In the genomic region with DNA sequence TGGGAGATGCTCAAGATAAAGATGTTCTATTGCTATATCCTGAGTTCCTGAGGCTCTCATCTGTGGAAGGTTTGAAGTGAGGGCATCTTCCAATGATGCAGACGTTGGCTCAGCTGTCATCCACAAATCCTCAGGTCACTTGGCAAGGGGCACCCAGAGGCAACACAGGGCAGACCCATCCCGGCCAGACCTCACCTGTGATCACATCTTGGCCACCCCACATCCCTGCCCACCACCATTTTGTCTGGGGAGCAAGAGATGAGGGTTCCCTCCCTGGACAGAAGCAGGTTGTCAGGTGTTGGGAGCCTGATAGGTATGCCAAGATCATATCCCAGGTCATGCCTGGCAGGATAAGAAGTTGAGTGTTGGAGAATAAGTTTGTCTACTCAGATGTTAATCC, we compare ENCODE assay signal across 18 cellular contexts.
DNase-seq lines count a peak whose midpoint lies in the region; FAIRE-seq and TF ChIP-seq lines count a peak whose summit lies in the region.
"Had no signal": no experiment of that assay in that cellular context is flagged by ENCODE, and none has a peak within 500 bp of the region (broad histone marks: within the 10 kb centered on the region; RNA-seq: fewer than 3 reads in every experiment).

No MANE protein-coding gene starts in this region.

- H3K18ac ChIP-seq in neuronal stem cell (ENCODE audit: low read length), result no peak overlapping the region

- H2BK12ac ChIP-seq in neuronal stem cell (ENCODE audit: low read length), result no peak overlapping the region

- H2BK5ac ChIP-seq in neuronal stem cell (ENCODE audit: low read length), result no peak overlapping the region

- no peak overlapping the region for H4K91ac ChIP-seq in neuronal stem cell (ENCODE audit: low read depth, low read length, poor library complexity)

- DNase-seq in esophagus muscularis mucosa (ENCODE audit: extremely low spot score) (peak; percentile 86), neuronal stem cell (ENCODE audit: low spot score) (no peak), urothelium cell line (ENCODE audit: low spot score) (no peak), UCSD-AML1 (lab: John Stamatoyannopoulos, UW; ENCODE audit: unreplicated experiment) (no peak), dermis blood vessel endothelial cell (no peak), globus pallidus (ENCODE audit: low spot score) (no peak)
- DNase-seq: C1 segment of cervical spinal cord; Calu3; CD4-positive, alpha-beta memory T cell; COR-L47; DMS153; DND-41; GOT3; HFFc6 had no signal

- H4K8ac ChIP-seq in neuronal stem cell (ENCODE audit: low read depth, low read length), result no peak overlapping the region

- no peak overlapping the region for H2AFZ ChIP-seq in neuronal stem cell (ENCODE audit: low read length)

- H3K27ac ChIP-seq in esophagus muscularis mucosa (replicated peaks in 1 of 4) (no peak overlapping the region), neuronal stem cell (replicated peaks; ENCODE audit: low read length) (no peak overlapping the region)

- H3K4ac ChIP-seq in neuronal stem cell (ENCODE audit: low read length), result peak overlapping the region; percentile 66

- H3K4me1 ChIP-seq in esophagus muscularis mucosa (no peaks in the 10 kb centered on the region), neuronal stem cell (ENCODE audit: control insufficient read depth in 2 of 2, insufficient read depth in 1 of 2, low read depth in 1 of 2, low read length in 2 of 2) (no peaks in the 10 kb centered on the region)
- H3K4me1 ChIP-seq: HAP-1 had no signal

- no peak for TF ChIP-seq EP300 in esophagus muscularis mucosa (IDR thresholded peaks at IDR 0.05)

- peak; percentile 17 for FAIRE-seq in urothelium cell line (lab: Jason Lieb, UNC)
- FAIRE-seq: G401.6, GM12892, H54 had no signal

- intact Hi-C loops in esophagus muscularis mucosa (cut with DNase I), result no loop called here

- H3K27me3 ChIP-seq in esophagus muscularis mucosa, result no peaks in the 10 kb centered on the region
- no peaks in the 10 kb centered on the region for H3K27me3 ChIP-seq in neuronal stem cell (ENCODE audit: control insufficient read depth in 3 of 3, insufficient read depth in 3 of 3, low read depth in 1 of 3, low read length in 3 of 3)

- no peaks in the 10 kb centered on the region for H3K36me3 ChIP-seq in esophagus muscularis mucosa
- H3K36me3 ChIP-seq in neuronal stem cell (replicated peaks in 1 of 2; ENCODE audit: control insufficient read depth in 2 of 2, insufficient read depth in 2 of 2, low read length in 2 of 2), result no peaks in the 10 kb centered on the region
- H3K36me3 ChIP-seq: HAP-1 had no signal

- TF ChIP-seq POLR2A in esophagus muscularis mucosa (IDR thresholded peaks at IDR 0.05; ENCODE audit: low read depth), result no peak

- H3K79me1 ChIP-seq in neuronal stem cell (ENCODE audit: low read depth, low read length), result no peaks in the 10 kb centered on the region

- H3K9me3 ChIP-seq in esophagus muscularis mucosa, result peaks cover 0 to 49% (median 35%) of the 10 kb centered on the region in 4 donors
- peaks cover 4 to 36% of the 10 kb centered on the region in 2 donors for H3K9me3 ChIP-seq in neuronal stem cell (replicated peaks in 1 of 2; ENCODE audit: control insufficient read depth in 2 of 2, insufficient read depth in 1 of 2, low read depth in 1 of 2, low read length in 2 of 2)

- no peak overlapping the region for H2BK15ac ChIP-seq in neuronal stem cell (ENCODE audit: low read length)

- no peak overlapping the region for H2AK5ac ChIP-seq in neuronal stem cell (ENCODE audit: low read depth, low read length)

- TF ChIP-seq CTCF in esophagus muscularis mucosa (IDR thresholded peaks at IDR 0.05), result no peak

- no peak overlapping the region for H2BK120ac ChIP-seq in neuronal stem cell (ENCODE audit: low read depth, low read length)

- no peak overlapping the region for H3K9ac ChIP-seq in neuronal stem cell (ENCODE audit: low read depth, low read length, poor library complexity)

- H3K4me3 ChIP-seq in esophagus muscularis mucosa (no peak overlapping the region), neuronal stem cell (ENCODE audit: low read length in 2 of 2) (no peak overlapping the region)
- H3K4me3 ChIP-seq: HAP-1 had no signal

- no peak overlapping the region for H3K4me2 ChIP-seq in neuronal stem cell (ENCODE audit: insufficient read depth, low read length, poor library complexity, severe bottlenecking)

- H3K14ac ChIP-seq in neuronal stem cell (ENCODE audit: low read length), result no peak overlapping the region

- no peak overlapping the region for H3K23ac ChIP-seq in neuronal stem cell (ENCODE audit: low read depth, low read length, poor library complexity)

- WGBS in esophagus muscularis mucosa, result 13% methylated on average over 1 of the region's 2 CpGs
- no CpG with 5 or more reads among the region's 2 CpGs for whole genome bisulfite sequencing in neuronal stem cell (ENCODE audit: extremely low coverage in 2 of 2, insufficient read length in 2 of 2, insufficient replicate concordance in 1 of 2), 2 donors
